ENCODE assay signal across 8 cellular contexts in the genomic region with DNA sequence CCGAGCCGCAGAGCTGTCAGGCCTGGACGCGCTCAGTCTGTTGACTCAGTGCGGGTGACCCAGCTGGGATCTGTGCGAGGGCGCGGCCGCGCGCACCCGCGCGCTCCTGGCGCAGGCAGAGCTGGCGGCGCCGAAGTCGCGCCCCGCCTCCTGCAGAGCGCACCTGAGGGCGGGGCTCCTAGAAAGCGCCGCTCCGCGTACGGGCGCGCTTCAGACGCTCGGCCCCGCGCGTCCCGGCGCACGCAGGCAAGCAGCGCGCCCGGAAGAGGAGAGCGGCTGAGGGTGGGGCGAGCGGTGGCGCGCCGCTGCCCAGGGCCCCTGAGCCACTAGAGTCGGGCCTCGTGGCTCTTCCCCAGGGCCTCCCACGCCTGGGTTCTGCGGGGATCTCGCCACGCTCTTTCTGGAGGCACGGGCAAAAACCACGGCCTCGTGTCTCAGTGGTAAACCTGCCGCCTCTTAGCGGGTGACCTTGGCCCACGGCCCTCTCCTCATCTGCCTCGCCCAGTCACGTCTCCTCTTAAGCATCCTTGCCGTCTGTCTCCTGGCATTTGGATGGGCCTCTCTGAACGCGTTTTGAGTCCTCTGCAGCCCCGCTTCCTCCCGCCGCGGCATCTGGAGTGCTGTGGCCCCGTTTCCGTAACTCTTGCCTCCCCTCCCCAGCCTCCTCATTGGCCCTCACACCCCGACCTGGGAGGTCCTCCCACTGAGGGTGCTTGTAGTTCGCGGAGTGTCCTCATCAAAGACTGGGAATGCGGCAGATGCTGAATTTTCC. TPM values are rescaled to one million over a fixed set of nuclear protein-coding genes. Genes with fewer than 3 reads are reported as not detected.
A peak's percentile ranks its signal among the peaks of the same experiment; 100 is the strongest.
DNase-seq lines count a peak whose midpoint lies in the region; ATAC-seq and TF ChIP-seq lines count a peak whose summit lies in the region.

Gene ABCA5 (minus strand): TSS at position 74 of the 772 bp plus-strand sequence. CDS start 12,718 bp downstream, outside the sequence.

- peaks cover 11% of the 10 kb centered on the region for H3K4me1 ChIP-seq in KMS-11 (ENCODE audit: low read depth, poor library complexity, severe bottlenecking)

- H4K20me1 ChIP-seq in KMS-11 (ENCODE audit: insufficient read depth), result no peaks in the 10 kb centered on the region

- H3K79me2 ChIP-seq in KMS-11 (ENCODE audit: insufficient read depth, low read depth), result no peaks in the 10 kb centered on the region

- no peak within 1 kb of the TSS for H3K4me3 ChIP-seq in KMS-11 (IDR thresholded peaks at IDR 0.05; ENCODE audit: insufficient read depth, low read depth, low read length)

- no peaks in the 10 kb centered on the region for H3K36me3 ChIP-seq in KMS-11 (ENCODE audit: insufficient read depth)

- H3K4me3 Mint-ChIP-seq in natural killer cell, result peak within 1 kb of the TSS; percentile 95

- H3K27ac ChIP-seq in KMS-11, result peak within 1 kb of the TSS; percentile 50; the same call in 1 of the 2 replicates

- H3K36me3 Mint-ChIP-seq in natural killer cell, result no peaks in the 10 kb centered on the region

- DNase-seq in DMS79 (lab: John Stamatoyannopoulos, UW) (peak; percentile 28), RPMI7951 (ENCODE audit: low read depth) (peak; percentile 89), fibroblast of peridontal ligament (ENCODE audit: extremely low read depth) (peak; percentile 60), natural killer cell (peak; percentile 81)
- peak; percentile 86 for DNase-seq in activated T-helper 9 cell treated with anti-CD3 and anti-CD28 coated beads, Interleukin-2, amount 50 U/mL, for 16 hours (ENCODE audit: low read depth)
- DNase-seq in stimulated activated naive CD4-positive, alpha-beta T cell (lab: John Stamatoyannopoulos, UW), result peak; percentile 77 to 88 (median 84)

- no peaks in the 10 kb centered on the region for H3K9me3 Mint-ChIP-seq in natural killer cell

- peak within 1 kb of the TSS; percentile 56; the same call in 1 of the 2 replicates for H3K9ac ChIP-seq in KMS-11

- peak within 1 kb of the TSS; percentile 78 to 99 for H3K27ac Mint-ChIP-seq in natural killer cell

- TF ChIP-seq CTCF in KMS-11 (conservative IDR thresholded peaks at IDR 0.05; ENCODE audit: low read depth, low read length) (no peak), natural killer cell (IDR thresholded peaks at IDR 0.05) (no peak)

- peaks cover 15 to 22% of the 10 kb centered on the region in 2 donors for H3K4me1 Mint-ChIP-seq in natural killer cell

- H3K27me3 ChIP-seq in KMS-11 (ENCODE audit: insufficient read depth, low read depth), result no peaks in the 10 kb centered on the region; the same call in 1 of the 2 replicates

- intact Hi-C loops in natural killer cell (cut with micrococcal nuclease), result loop anchor here (10.0 kb wide), 1 partner anchor 1332 kb away; the partner anchor contains the start of gene C17orf58

- H2AFZ ChIP-seq in KMS-11 (ENCODE audit: low read depth), result peak within 1 kb of the TSS; percentile 99

- peaks cover 5 to 19% of the 10 kb centered on the region in 2 donors for H3K27me3 Mint-ChIP-seq in natural killer cell (ENCODE audit: low read depth in 2 of 2)

- ATAC-seq in GM21786 (IDR thresholded peaks at IDR 0.05; ENCODE audit: unreplicated experiment) (peak; percentile 92), natural killer cell (peak; percentile 93 to 99 (median 94))

- H3K4me2 ChIP-seq in KMS-11, result peak within 1 kb of the TSS; percentile 93

RNA-seq across cellular contexts. Expression of gene ABCA5, which starts in this region (rescaled TPM):
- 4.6 and 7.3 TPM in 2 replicates for total RNA-seq in RPMI7951 (2014; rRNA removed; shearing (Covaris generic))
- 10 to 100 TPM; 52.1 to 84.5 (median 57.6) TPM for total RNA-seq in natural killer cell

Comparison
In these comparisons a context has a peak if more than half of its experiments do, and no peak if none do; other contexts are left out.
1. DNase-seq: peak in every context shown above with its lines; median percentile 89 in RPMI7951; 86 in activated T-helper 9 cell treated with anti-CD3 and anti-CD28 coated beads, Interleukin-2, amount 50 U/mL, for 16 hours; 84 in stimulated activated naive CD4-positive, alpha-beta T cell; 81 in natural killer cell; 60 in fibroblast of peridontal ligament; 28 in DMS79.